ENCODE assay signal across 9 cellular contexts in the genomic region with DNA sequence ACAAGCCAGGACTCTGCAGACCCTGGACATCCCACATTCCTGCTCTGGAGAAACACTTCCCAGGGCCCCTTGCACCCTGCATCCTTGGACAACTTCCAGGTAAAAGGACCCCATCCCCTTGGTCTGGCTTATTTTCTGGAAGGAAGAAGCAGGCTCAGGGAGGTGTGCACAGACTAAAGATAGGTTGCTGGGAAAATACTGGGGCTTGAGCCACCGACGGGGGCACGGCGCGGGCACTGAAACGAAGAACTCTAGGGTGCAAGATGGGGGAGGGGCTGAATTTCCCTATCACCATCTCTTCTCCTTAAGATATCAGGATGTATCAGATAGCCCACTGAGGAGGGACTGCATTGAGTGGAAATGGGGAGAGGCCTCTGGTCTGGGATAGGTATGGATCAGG. TPM values are rescaled to one million over a fixed set of nuclear protein-coding genes. Genes with fewer than 3 reads are reported as not detected.
DNase-seq lines count a peak whose midpoint lies in the region; ATAC-seq and TF ChIP-seq lines count a peak whose summit lies in the region.
"Had no signal": no experiment of that assay in that cellular context is flagged by ENCODE, and none has a peak within 500 bp of the region (broad histone marks: within the 10 kb centered on the region; RNA-seq: fewer than 3 reads in every experiment).

No MANE protein-coding gene starts in this region.

- peaks cover 8% of the 10 kb centered on the region for H3K36me3 Mint-ChIP-seq in activated T-cell treated with anti-CD3 and anti-CD28 coated beads, Interleukin-2, amount 50 U/mL, for 4 hours (ENCODE audit: insufficient read depth)
- no peaks in the 10 kb centered on the region for H3K36me3 Mint-ChIP-seq in activated naive CD8-positive, alpha-beta T cell treated with anti-CD3 and anti-CD28 coated beads, Interleukin-2, amount 50 U/mL, for 24 hours (ENCODE audit: low read depth)

- peaks cover 2 to 21% (median 18%) of the 10 kb centered on the region in 4 donors for H3K4me1 ChIP-seq in liver (ENCODE audit: control insufficient read depth in 4 of 4, insufficient read depth in 4 of 4, low read length in 3 of 4)
- peaks cover 10 to 19% of the 10 kb centered on the region in 2 donors for H3K4me1 ChIP-seq in thoracic aorta (ENCODE audit: control insufficient read depth in 1 of 2, low read depth in 2 of 2)

- no peak overlapping the region for H3K9ac ChIP-seq in liver (ENCODE audit: low read depth in 1 of 2, low read length in 2 of 2)

- 51% methylated on average over 6 of the region's 6 CpGs for WGBS in liver

- H3K36me3 ChIP-seq in liver (ENCODE audit: control insufficient read depth in 4 of 4, insufficient read depth in 3 of 4, low read depth in 1 of 4, low read length in 3 of 4) (peaks cover 0 to 14% (median 10%) of the 10 kb centered on the region in 4 donors), thoracic aorta (peaks cover 12% of the 10 kb centered on the region)

- TF ChIP-seq CTCF in liver (IDR thresholded peaks at IDR 0.05; ENCODE audit: low read depth, low read length, missing input control) (no peak), thoracic aorta (IDR thresholded peaks at IDR 0.05) (no peak)

- no peak for TF ChIP-seq RAD21 in liver (IDR thresholded peaks at IDR 0.05)

- H3K27ac Mint-ChIP-seq in activated naive CD8-positive, alpha-beta T cell treated with anti-CD3 and anti-CD28 coated beads, Interleukin-2, amount 50 U/mL, for 24 hours, result peak overlapping the region; percentile 23

- no peak for DNase-seq in activated T-cell treated with anti-CD3 and anti-CD28 coated beads, Interleukin-2, amount 50 U/mL, for 4 hours
- DNase-seq in activated T-cell treated with anti-CD3 and anti-CD28 coated beads, Interleukin-2, amount 50 U/mL, for 48 hours, result no peak
- no peak for DNase-seq in activated naive CD8-positive, alpha-beta T cell treated with anti-CD3 and anti-CD28 coated beads, Interleukin-2, amount 50 U/mL, for 24 hours
- DNase-seq in thoracic aorta (ENCODE audit: low spot score), result no peak
- DNase-seq in COR-L47 (lab: John Stamatoyannopoulos, UW), result no peak
- DNase-seq in iPS-NIHi11 (ENCODE audit: low spot score), result no peak

- H3K27me3 ChIP-seq in liver (ENCODE audit: control insufficient read depth in 4 of 4, insufficient read depth in 4 of 4, low read length in 3 of 4) (no peaks in the 10 kb centered on the region), thoracic aorta (replicated peaks; ENCODE audit: insufficient read depth) (no peaks in the 10 kb centered on the region)

- peak overlapping the region in 2 of 3 donors; percentile 81 to 82 for H3K4me3 ChIP-seq in liver (ENCODE audit: low read depth in 1 of 3, low read length in 3 of 3)
- peak overlapping the region; percentile 81 for H3K4me3 ChIP-seq in thoracic aorta

- H3K27me3 Mint-ChIP-seq in activated T-cell treated with anti-CD3 and anti-CD28 coated beads, Interleukin-2, amount 50 U/mL, for 4 hours (ENCODE audit: low read depth), result peaks cover 6% of the 10 kb centered on the region
- peaks cover 11% of the 10 kb centered on the region for H3K27me3 Mint-ChIP-seq in activated naive CD8-positive, alpha-beta T cell treated with anti-CD3 and anti-CD28 coated beads, Interleukin-2, amount 50 U/mL, for 24 hours

- no peaks in the 10 kb centered on the region for H3K9me3 ChIP-seq in liver (ENCODE audit: control insufficient read depth in 4 of 4, low read length in 3 of 4)
- no peaks in the 10 kb centered on the region for H3K9me3 ChIP-seq in thoracic aorta

- H3K9me3 Mint-ChIP-seq in activated T-cell treated with anti-CD3 and anti-CD28 coated beads, Interleukin-2, amount 50 U/mL, for 4 hours, result no peaks in the 10 kb centered on the region
- no peaks in the 10 kb centered on the region for H3K9me3 Mint-ChIP-seq in activated naive CD8-positive, alpha-beta T cell treated with anti-CD3 and anti-CD28 coated beads, Interleukin-2, amount 50 U/mL, for 24 hours

- H3K27ac ChIP-seq in liver (ENCODE audit: low read depth in 1 of 2, low read length in 2 of 2) (no peak overlapping the region), thoracic aorta (no peak overlapping the region)

- H3K4me3 Mint-ChIP-seq in activated T-cell treated with anti-CD3 and anti-CD28 coated beads, Interleukin-2, amount 50 U/mL, for 4 hours, result peak overlapping the region; percentile 89
- H3K4me3 Mint-ChIP-seq in activated naive CD8-positive, alpha-beta T cell treated with anti-CD3 and anti-CD28 coated beads, Interleukin-2, amount 50 U/mL, for 24 hours, result peak overlapping the region; percentile 87

- no peak for ATAC-seq in activated T-cell treated with anti-CD3 and anti-CD28 coated beads, Interleukin-2, amount 50 U/mL, for 4 hours
- ATAC-seq in activated naive CD8-positive, alpha-beta T cell treated with anti-CD3 and anti-CD28 coated beads, Interleukin-2, amount 50 U/mL, for 24 hours, result no peak
- ATAC-seq in thoracic aorta (ENCODE audit: insufficient number of reproducible peaks, low FRiP score, low read depth), result no peak
- ATAC-seq in HG02852 (IDR thresholded peaks at IDR 0.05; ENCODE audit: unreplicated experiment), result no peak

- peaks cover 18% of the 10 kb centered on the region for H3K4me1 Mint-ChIP-seq in activated T-cell treated with anti-CD3 and anti-CD28 coated beads, Interleukin-2, amount 50 U/mL, for 4 hours (ENCODE audit: low read depth)
- H3K4me1 Mint-ChIP-seq in activated naive CD8-positive, alpha-beta T cell treated with anti-CD3 and anti-CD28 coated beads, Interleukin-2, amount 50 U/mL, for 24 hours, result peaks cover 14% of the 10 kb centered on the region

TF ChIP-seq in liver, 16 proteins besides CTCF, POLR2A, EP300 and RAD21:
- TF ChIP-seq HNF4A (conservative IDR thresholded peaks at IDR 0.05), result no peak

RNA-seq across cellular contexts. Expression of a gene that starts 0.8 kb away (rescaled TPM):
- total RNA-seq in activated T-cell treated with anti-CD3 and anti-CD28 coated beads, Interleukin-2, amount 50 U/mL, for 4 hours, result 1 to 10 TPM; 4.7 to 7.4 (median 5.3) TPM
- total RNA-seq in liver (1 to 10 TPM in 1 of 2 donors, under 1 TPM in 1; 0.42 to 1.3 TPM), thoracic aorta (1 to 10 TPM; 2.6 to 3.2 TPM)
- polyA plus RNA-seq in liver, result 1 to 10 TPM; 1.4 to 1.6 TPM

RNA-seq across cellular contexts. Expression of a gene that starts 1.7 kb away (rescaled TPM):
- total RNA-seq in activated T-cell treated with anti-CD3 and anti-CD28 coated beads, Interleukin-2, amount 50 U/mL, for 4 hours, result not detected
- total RNA-seq in liver (1 to 10 TPM in 1 of 2 donors, under 1 TPM in 1; 0.37 to 1.4 TPM), thoracic aorta (1 to 10 TPM; 3.1 to 4.6 TPM)
- polyA plus RNA-seq in liver, result under 1 TPM in 1 of 2 donors, not detected in 1; 0.98 TPM

RNA-seq across cellular contexts. Expression of a gene that starts 8.6 kb away (rescaled TPM):
- total RNA-seq in activated T-cell treated with anti-CD3 and anti-CD28 coated beads, Interleukin-2, amount 50 U/mL, for 4 hours, result 100 to 1,000 TPM; 415 to 478 (median 454) TPM
- 10 to 100 TPM; 48.2 to 50.1 TPM for total RNA-seq in liver
- 100 to 1,000 TPM; 122 to 123 TPM for polyA plus RNA-seq in liver
- 10 to 100 TPM; 62.7 to 63.1 TPM for total RNA-seq in thoracic aorta

RNA-seq across cellular contexts. Expression of a gene that starts 31.7 kb away (rescaled TPM):
- total RNA-seq in activated T-cell treated with anti-CD3 and anti-CD28 coated beads, Interleukin-2, amount 50 U/mL, for 4 hours, result under 1 TPM; 0.14 to 0.38 (median 0.24) TPM
- total RNA-seq in liver (not detected), thoracic aorta (10 to 100 TPM in 1 of 2 donors, not detected in 1; 53.1 TPM)
- polyA plus RNA-seq in liver, result under 1 TPM; 0.05 to 0.18 TPM
- total RNA-seq: subcutaneous adipose tissue had no signal

RNA-seq across cellular contexts. Expression of a gene that starts 43.5 kb away (rescaled TPM):
- 10 to 100 TPM in 2 of 3 donors, 1 to 10 TPM in 1; 7.6 to 15.4 (median 10.8) TPM for total RNA-seq in activated T-cell treated with anti-CD3 and anti-CD28 coated beads, Interleukin-2, amount 50 U/mL, for 4 hours
- total RNA-seq in liver (1 to 10 TPM; 1.1 to 6.2 TPM), thoracic aorta (10 to 100 TPM; 22.9 to 23.8 TPM)
- polyA plus RNA-seq in liver, result 1 to 10 TPM; 3.0 to 4.6 TPM

Comparison
In these comparisons a context has a peak if more than half of its experiments do, and no peak if none do; other contexts are left out.
1. RNA of a gene that starts 8.6 kb away (total RNA-seq): 415 to 478 TPM in activated T-cell treated with anti-CD3 and anti-CD28 coated beads, Interleukin-2, amount 50 U/mL, for 4 hours; 62.7 to 63.1 TPM in thoracic aorta and 48.2 to 50.1 TPM in liver; every median in the first group is over 4 times any median in the second.